1 cellular context compared by ENCODE assay signal in the genomic region with DNA sequence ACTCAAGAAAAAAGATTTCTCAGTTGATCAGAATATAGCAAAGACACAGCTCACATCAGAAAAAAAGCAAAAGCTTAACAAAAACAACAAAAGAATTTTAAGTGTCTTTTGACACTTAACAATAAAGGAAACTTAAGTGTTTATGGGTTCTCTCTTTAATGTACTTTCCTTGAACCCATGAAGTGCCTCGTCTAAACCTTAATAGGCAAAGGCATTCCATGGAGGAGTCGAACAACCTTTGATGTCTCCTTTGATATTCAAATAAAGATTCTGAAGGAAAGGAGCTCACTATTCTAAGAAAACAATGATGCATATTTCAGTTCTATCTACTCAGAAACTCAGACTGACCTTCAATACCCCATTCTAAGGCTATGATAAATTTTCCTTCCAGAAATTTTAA.
TF ChIP-seq lines count a peak whose summit lies in the region.

No MANE protein-coding gene starts in this region.

TF ChIP-seq in H1, 55 proteins besides CTCF, POLR2A, EP300 and RAD21 (continued from another document):
- no peak for TF ChIP-seq JUN (IDR thresholded peaks at IDR 0.05; ENCODE audit: low read depth, low read length)
